In the genomic region with DNA sequence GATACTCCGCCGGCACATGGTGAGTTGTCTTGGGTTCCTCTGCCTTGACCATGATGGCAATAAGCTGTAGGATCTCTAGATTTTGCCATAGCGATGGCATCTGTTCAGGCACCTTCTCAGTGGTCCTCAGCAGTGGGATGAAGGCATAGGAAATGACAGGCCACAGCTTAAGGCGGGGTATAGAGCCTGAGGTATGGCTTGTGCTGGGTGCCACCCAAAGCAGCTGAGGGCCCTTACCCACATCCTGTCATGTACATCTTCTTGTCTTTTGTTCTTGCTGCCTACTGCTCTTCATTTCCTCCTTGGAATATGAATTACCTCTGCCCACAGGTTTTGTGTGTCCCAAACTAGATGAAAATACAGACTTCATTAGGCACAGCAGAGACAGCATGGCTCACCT, we compare ENCODE assay signal across 11 cellular contexts. TPM values are rescaled to one million over a fixed set of nuclear protein-coding genes. Genes with fewer than 3 reads are reported as not detected.
DNase-seq lines count a peak whose midpoint lies in the region; ATAC-seq and TF ChIP-seq lines count a peak whose summit lies in the region.
"Had no signal": no experiment of that assay in that cellular context is flagged by ENCODE, and none has a peak within 500 bp of the region (broad histone marks: within the 10 kb centered on the region; RNA-seq: fewer than 3 reads in every experiment).

No MANE protein-coding gene starts in this region.

- POLR2A ChIA-PET in WTC11 (lab: Charles Lee) = no interaction called here

- H3K4me3 Mint-ChIP-seq in WTC11 = peak overlapping the region; percentile 77
- peak overlapping the region; percentile 46 for H3K4me3 Mint-ChIP-seq in activated T-helper 2 cell treated with anti-CD3 and anti-CD28 coated beads, Interferon-gamma antibody, Interleukin-2, Interleukin-4, amounts not matched to agents 10 μg/mL and 5 μg/mL and 100 μg/mL, durations not matched to agents 14 hours and 24 hours and 36 hours (ENCODE audit: low read depth)
- H3K4me3 Mint-ChIP-seq in CD14-positive monocyte = no peak overlapping the region

- no peak for ATAC-seq in WTC11
- ATAC-seq in left lung = no peak

- H3K36me3 ChIP-seq in left lung = peaks cover 2 to 100% of the 10 kb centered on the region in 2 donors
- peaks cover 7 to 86% (median 32%) of the 10 kb centered on the region in 4 donors for H3K36me3 ChIP-seq in sigmoid colon

- H3K27me3 Mint-ChIP-seq in WTC11 (ENCODE audit: low read depth) (no peaks in the 10 kb centered on the region), CD14-positive monocyte (ENCODE audit: low read depth in 3 of 3) (no peaks in the 10 kb centered on the region)
- no peaks in the 10 kb centered on the region for H3K27me3 Mint-ChIP-seq in activated T-helper 2 cell treated with anti-CD3 and anti-CD28 coated beads, Interferon-gamma antibody, Interleukin-2, Interleukin-4, amounts not matched to agents 10 μg/mL and 5 μg/mL and 100 μg/mL, durations not matched to agents 14 hours and 24 hours and 36 hours (ENCODE audit: low read depth)

- TF ChIP-seq CTCF in C4-2B (conservative IDR thresholded peaks at IDR 0.05) (no peak), WTC11 (IDR thresholded peaks at IDR 0.05) (no peak), CD14-positive monocyte (IDR thresholded peaks at IDR 0.05) (no peak), left lung (IDR thresholded peaks at IDR 0.05) (no peak), sigmoid colon (IDR thresholded peaks at IDR 0.05) (no peak)

- H3K27ac Mint-ChIP-seq in WTC11 = peak overlapping the region; percentile 99
- peak overlapping the region; percentile 80 for H3K27ac Mint-ChIP-seq in activated T-helper 2 cell treated with anti-CD3 and anti-CD28 coated beads, Interferon-gamma antibody, Interleukin-2, Interleukin-4, amounts not matched to agents 10 μg/mL and 5 μg/mL and 100 μg/mL, durations not matched to agents 14 hours and 24 hours and 36 hours
- peak overlapping the region in 1 of 7 donors; percentile 19 for H3K27ac Mint-ChIP-seq in CD14-positive monocyte

- H3K9me3 Mint-ChIP-seq in WTC11 (no peaks in the 10 kb centered on the region), CD14-positive monocyte (no peaks in the 10 kb centered on the region)
- no peaks in the 10 kb centered on the region for H3K9me3 Mint-ChIP-seq in activated T-helper 2 cell treated with anti-CD3 and anti-CD28 coated beads, Interferon-gamma antibody, Interleukin-2, Interleukin-4, amounts not matched to agents 10 μg/mL and 5 μg/mL and 100 μg/mL, durations not matched to agents 14 hours and 24 hours and 36 hours

- peaks cover 61% of the 10 kb centered on the region for H3K36me3 Mint-ChIP-seq in WTC11
- H3K36me3 Mint-ChIP-seq in activated T-helper 2 cell treated with anti-CD3 and anti-CD28 coated beads, Interferon-gamma antibody, Interleukin-2, Interleukin-4, amounts not matched to agents 10 μg/mL and 5 μg/mL and 100 μg/mL, durations not matched to agents 14 hours and 24 hours and 36 hours (ENCODE audit: low read depth) = peaks cover 75% of the 10 kb centered on the region
- peaks cover 72 to 95% of the 10 kb centered on the region in 2 donors for H3K36me3 Mint-ChIP-seq in CD14-positive monocyte

- DNase-seq in WTC11 (ENCODE audit: low spot score) (no peak), CD14-positive monocyte (ENCODE audit: low spot score) (no peak), left lung (no peak), sigmoid colon (no peak), dedifferentiated amniotic fluid mesenchymal stem cell (ENCODE audit: extremely low spot score) (no peak)
- peak; percentile 46 for DNase-seq in activated T-helper 2 cell treated with anti-CD3 and anti-CD28 coated beads, Interferon-gamma antibody, Interleukin-2, Interleukin-4, amounts not matched to agents 10 μg/mL and 5 μg/mL and 100 μg/mL, durations not matched to agents 14 hours and 24 hours and 36 hours (ENCODE audit: low spot score)
- DNase-seq: small intestine had no signal

- peaks cover 0 to 57% of the 10 kb centered on the region in 2 donors for H3K4me1 ChIP-seq in left lung
- H3K4me1 ChIP-seq in sigmoid colon = peaks cover 0 to 30% (median 16%) of the 10 kb centered on the region in 4 donors

- TF ChIP-seq EP300 in sigmoid colon (IDR thresholded peaks at IDR 0.05) = no peak

- H3K4me3 ChIP-seq in skin epidermis = no peak overlapping the region
- no peak overlapping the region for H3K4me3 ChIP-seq in left lung
- H3K4me3 ChIP-seq in sigmoid colon = no peak overlapping the region

- TF ChIP-seq POLR2A in sigmoid colon (IDR thresholded peaks at IDR 0.05) = no peak

- H3K27ac ChIP-seq in C4-2B (peak overlapping the region; percentile 24), skin epidermis (peak overlapping the region in 13 of 21 experiments; percentile 2 to 79 (median 44)), left lung (no peak overlapping the region), sigmoid colon (no peak overlapping the region)

- intact Hi-C loops in activated T-helper 2 cell treated with anti-CD3 and anti-CD28 coated beads, Interferon-gamma antibody, Interleukin-2, Interleukin-4, amounts not matched to agents 10 μg/mL and 5 μg/mL and 100 μg/mL, durations not matched to agents 14 hours and 24 hours and 36 hours (cut with micrococcal nuclease) = no loop called here
- intact Hi-C loops in CD14-positive monocyte (cut with micrococcal nuclease) (no loop called here), left lung (cut with DNase I) (no loop called here), sigmoid colon (cut with DNase I) (no loop called here)

- 82 to 92% methylated on average over 4 of the region's 4 CpGs for WGBS in sigmoid colon, 2 donors

- H3K4me1 Mint-ChIP-seq in WTC11 (peaks cover 84% of the 10 kb centered on the region), CD14-positive monocyte (peaks cover 5% of the 10 kb centered on the region)
- H3K4me1 Mint-ChIP-seq in activated T-helper 2 cell treated with anti-CD3 and anti-CD28 coated beads, Interferon-gamma antibody, Interleukin-2, Interleukin-4, amounts not matched to agents 10 μg/mL and 5 μg/mL and 100 μg/mL, durations not matched to agents 14 hours and 24 hours and 36 hours (ENCODE audit: low read depth) = peaks cover 26% of the 10 kb centered on the region

- CTCF ChIA-PET in WTC11 (lab: Charles Lee) = interaction anchor here (1.1 kb wide), 1 partner anchor 30 kb away, joined by 3 read pairs; no protein-coding TSS in a partner anchor

- no peaks in the 10 kb centered on the region for H3K9me3 ChIP-seq in left lung
- H3K9me3 ChIP-seq in sigmoid colon = no peaks in the 10 kb centered on the region

- H3K27me3 ChIP-seq in left lung (no peaks in the 10 kb centered on the region), sigmoid colon (no peaks in the 10 kb centered on the region)

TF ChIP-seq in WTC11, 78 proteins besides CTCF, POLR2A, EP300 and RAD21 (continues in another document):
- TF ChIP-seq FOXJ3 (CRISPR knock-in tag; IDR thresholded peaks at IDR 0.05; ENCODE audit: borderline replicate concordance) = no peak
- TF ChIP-seq TEAD1 (CRISPR knock-in tag; IDR thresholded peaks at IDR 0.05) = no peak
- TF ChIP-seq, protein P1, sequence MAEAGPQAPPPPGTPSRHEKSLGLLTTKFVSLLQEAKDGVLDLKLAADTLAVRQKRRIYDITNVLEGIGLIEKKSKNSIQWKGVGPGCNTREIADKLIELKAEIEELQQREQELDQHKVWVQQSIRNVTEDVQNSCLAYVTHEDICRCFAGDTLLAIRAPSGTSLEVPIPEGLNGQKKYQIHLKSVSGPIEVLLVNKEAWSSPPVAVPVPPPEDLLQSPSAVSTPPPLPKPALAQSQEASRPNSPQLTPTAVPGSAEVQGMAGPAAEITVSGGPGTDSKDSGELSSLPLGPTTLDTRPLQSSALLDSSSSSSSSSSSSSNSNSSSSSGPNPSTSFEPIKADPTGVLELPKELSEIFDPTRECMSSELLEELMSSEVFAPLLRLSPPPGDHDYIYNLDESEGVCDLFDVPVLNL (CRISPR knock-in tag; IDR thresholded peaks at IDR 0.05; ENCODE audit: borderline replicate concordance, low read depth) = no peak
- TF ChIP-seq ZNF425 (CRISPR knock-in tag; conservative IDR thresholded peaks at IDR 0.05) = no peak
- TF ChIP-seq GRHL2 (CRISPR knock-in tag; IDR thresholded peaks at IDR 0.05; ENCODE audit: insufficient replicate concordance, severe bottlenecking) = no peak

RNA-seq across cellular contexts. Expression of gene KAT7, which starts 29.5 kb away (rescaled TPM):
- total RNA-seq in WTC11 (2021) (165 to 199 TPM (median 171 TPM) in 3 replicates), left lung (10 to 100 TPM; 51.3 to 55.4 TPM), sigmoid colon (10 to 100 TPM; 23.8 to 34.9 (median 32.0) TPM)
- 62.1 and 65.0 TPM in 2 replicates for total RNA-seq in activated T-helper 2 cell treated with anti-CD3 and anti-CD28 coated beads, Interferon-gamma antibody, Interleukin-2, Interleukin-4, amounts not matched to agents 10 μg/mL and 5 μg/mL and 100 μg/mL, durations not matched to agents 14 hours and 24 hours and 36 hours
- polyA plus RNA-seq in CD14-positive monocyte (10 to 100 TPM; 17.5 to 28.1 TPM), sigmoid colon (10 to 100 TPM in 1 of 3 donors, 1 to 10 TPM in 2; 6.2 to 14.3 (median 9.0) TPM)

RNA-seq across cellular contexts. Expression of gene TAC4, which starts 29.9 kb away (rescaled TPM):
- total RNA-seq in WTC11 (2021) (not detected in 3 replicates), left lung (not detected), sigmoid colon (not detected)
- total RNA-seq in activated T-helper 2 cell treated with anti-CD3 and anti-CD28 coated beads, Interferon-gamma antibody, Interleukin-2, Interleukin-4, amounts not matched to agents 10 μg/mL and 5 μg/mL and 100 μg/mL, durations not matched to agents 14 hours and 24 hours and 36 hours = not detected in 2 replicates
- polyA plus RNA-seq in CD14-positive monocyte (not detected), sigmoid colon (1 to 10 TPM in 1 of 3 donors, not detected in 2; 3.6 TPM)
- total RNA-seq: HT1080, mucosa of gallbladder had no signal
- polyA plus RNA-seq: small intestine had no signal

RNA-seq across cellular contexts. Expression of gene FAM117A, which starts 54.1 kb away (rescaled TPM):
- total RNA-seq in WTC11 (2021) (26.2 to 30.4 TPM (median 29.7 TPM) in 3 replicates), left lung (10 to 100 TPM; 11.9 to 13.4 TPM), sigmoid colon (10 to 100 TPM; 11.1 to 34.6 (median 27.4) TPM)
- 12.2 and 15.8 TPM in 2 replicates for total RNA-seq in activated T-helper 2 cell treated with anti-CD3 and anti-CD28 coated beads, Interferon-gamma antibody, Interleukin-2, Interleukin-4, amounts not matched to agents 10 μg/mL and 5 μg/mL and 100 μg/mL, durations not matched to agents 14 hours and 24 hours and 36 hours
- polyA plus RNA-seq in CD14-positive monocyte (10 to 100 TPM; 11.8 to 17.9 TPM), sigmoid colon (10 to 100 TPM in 1 of 3 donors, 1 to 10 TPM in 2; 3.5 to 15.6 (median 9.6) TPM)

Comparison
In these comparisons a context has a peak if more than half of its experiments do, and no peak if none do; other contexts are left out.
1. H3K27ac ChIP-seq: peak in C4-2B (single experiment) and skin epidermis (13 of 21); none in left lung (0 of 2) and sigmoid colon (0 of 4).
2. H3K4me3 Mint-ChIP-seq: peak in WTC11 (single experiment) and activated T-helper 2 cell treated with anti-CD3 and anti-CD28 coated beads, Interferon-gamma antibody, Interleukin-2, Interleukin-4, amounts not matched to agents 10 μg/mL and 5 μg/mL and 100 μg/mL, durations not matched to agents 14 hours and 24 hours and 36 hours (single experiment); none in CD14-positive monocyte (0 of 2).